In genomic region chr4:54006755-54007154, GRCh38 we compare ENCODE assay signal across 20 cellular contexts. TPM values are rescaled to one million over a fixed set of nuclear protein-coding genes. Genes with fewer than 3 reads are reported as not detected.
DNase-seq lines count a peak whose midpoint lies in the region; ATAC-seq and TF ChIP-seq lines count a peak whose summit lies in the region.
"Had no signal": no experiment of that assay in that cellular context is flagged by ENCODE, and none has a peak within 500 bp of the region (broad histone marks: within the 10 kb centered on the region; RNA-seq: fewer than 3 reads in every experiment).

No MANE protein-coding gene starts in this region.

- peaks cover 0 to 26% of the 10 kb centered on the region in 2 experiments for H3K79me1 ChIP-seq in IMR-90 (ENCODE audit: low read depth in 1 of 2, low read length in 2 of 2)

- no peak overlapping the region for H3K4me3 Mint-ChIP-seq in CD14-positive monocyte
- H3K4me3 Mint-ChIP-seq: B cell; CD4-positive, CD25-positive, alpha-beta regulatory T cell had no signal

- H3K4me1 ChIP-seq in IMR-90 (ENCODE audit: control insufficient read depth, insufficient read depth, low read length) (peaks cover 2% of the 10 kb centered on the region; the same call in 1 of the 2 replicates), PC-3 (ENCODE audit: insufficient read depth, low read length) (peaks cover 12% of the 10 kb centered on the region; the same call in 1 of the 2 replicates), aorta (ENCODE audit: control insufficient read depth in 1 of 2, insufficient read depth in 2 of 2, low read length in 2 of 2) (no peaks in the 10 kb centered on the region)

- H3K9me1 ChIP-seq in IMR-90 (ENCODE audit: insufficient read depth, low read length): peaks cover 3% of the 10 kb centered on the region; the same call in 1 of the 2 replicates

- H3K9me2 ChIP-seq in PC-3 (replicated peaks; ENCODE audit: low read length): no peaks in the 10 kb centered on the region

- no peak overlapping the region for H3K9ac ChIP-seq in IMR-90 (ENCODE audit: low read depth, low read length)
- H3K9ac ChIP-seq in PC-3 (ENCODE audit: low read length): no peak overlapping the region
- H3K9ac ChIP-seq: GM23248 had no signal

- H3K9me3 ChIP-seq in IMR-90 (ENCODE audit: control insufficient read depth, insufficient read depth, low read length) (no peaks in the 10 kb centered on the region), PC-3 (ENCODE audit: low read length) (no peaks in the 10 kb centered on the region), aorta (ENCODE audit: control insufficient read depth, low read length) (no peaks in the 10 kb centered on the region)
- H3K9me3 ChIP-seq: HAP-1 had no signal

- H2BK120ac ChIP-seq in IMR-90 (ENCODE audit: low read depth, low read length): no peak overlapping the region

- H3K14ac ChIP-seq in IMR-90 (replicated peaks; ENCODE audit: low read depth, low read length): no peak overlapping the region

- no peak for TF ChIP-seq RAD21 in IMR-90 (IDR thresholded peaks at IDR 0.05; ENCODE audit: low read length)

- CTCF ChIA-PET in IMR-90 (lab: Yijun Ruan, JAX) (interaction anchor here (0.5 to 1.1 kb wide), 4 partner anchors 9 to 894 kb away, joined by 3 to 6 read pairs (median 4); no protein-coding TSS in a partner anchor), PC-3 (lab: Charles Lee) (no interaction called here)

- no peak overlapping the region for H3K4me2 ChIP-seq in IMR-90 (ENCODE audit: low read depth, low read length)
- no peak overlapping the region for H3K4me2 ChIP-seq in PC-3 (ENCODE audit: low read length)

- H2BK20ac ChIP-seq in IMR-90 (ENCODE audit: low read depth, low read length): no peak overlapping the region

- no peaks in the 10 kb centered on the region for H3F3A ChIP-seq in PC-3 (ENCODE audit: low read length, unreplicated experiment)

- no peaks in the 10 kb centered on the region for H3K79me2 ChIP-seq in PC-3 (ENCODE audit: low read length)

- DNase-seq in CD14-positive monocyte (ENCODE audit: low spot score) (no peak), IMR-90 (no peak), PC-3 (peak; percentile 45), left lobe of liver (ENCODE audit: low spot score) (no peak), RPMI8226 (no peak), aorta (no peak), substantia nigra (lab: John Stamatoyannopoulos, UW) (no peak), dedifferentiated amniotic fluid mesenchymal stem cell (ENCODE audit: extremely low spot score) (no peak)
- DNase-seq: CD4-positive, CD25-positive, alpha-beta regulatory T cell; GM23248; NCI-H1105 treated with DMSO at 0.1 percent for 48 hours; NCI-H187; NCI-H345; NCI-H526 treated with DMSO at 0.1 percent for 48 hours; OCI-M1 had no signal

- no peak overlapping the region for H3K56ac ChIP-seq in IMR-90 (ENCODE audit: extremely low read depth, insufficient read depth, low read length)

- in situ Hi-C loops in IMR-90 (cut with MboI; ENCODE audit: low sequenced_read_pairs): no loop called here

- H3K23ac ChIP-seq in IMR-90 (ENCODE audit: low read depth, low read length): peak overlapping the region; percentile 59; the same call in 1 of the 2 replicates

- dilution Hi-C loops in IMR-90 (cut with HindIII; ENCODE audit: low sequenced_read_pairs, unreplicated experiment): no loop called here

- H3K27ac Mint-ChIP-seq in CD14-positive monocyte: peak overlapping the region in 4 of 7 donors; percentile 43 to 77 (median 68)
- H3K27ac Mint-ChIP-seq: B cell had no signal

- no peak for ATAC-seq in IMR-90 (ENCODE audit: low read depth)
- peak; percentile 92 for ATAC-seq in PC-3
- ATAC-seq in left lobe of liver: peak; percentile 47
- ATAC-seq in aorta (ENCODE audit: low FRiP score): no peak
- ATAC-seq: GM12878, K562 had no signal

- H4K8ac ChIP-seq in IMR-90 (ENCODE audit: low read depth in 2 of 2, low read length in 2 of 2): no peak overlapping the region

- H2AFZ ChIP-seq in IMR-90 (replicated peaks; ENCODE audit: low read length, poor library complexity) (no peak overlapping the region), PC-3 (ENCODE audit: low read length) (no peak overlapping the region)
- H2AFZ ChIP-seq: GM23248 had no signal

- no peak for TF ChIP-seq POLR2A in IMR-90 (IDR thresholded peaks at IDR 0.05; ENCODE audit: low read depth, low read length)

- H3K4me3 ChIP-seq in IMR-90 (ENCODE audit: insufficient read depth, low read depth, low read length) (no peak overlapping the region), PC-3 (ENCODE audit: low read length) (no peak overlapping the region), aorta (ENCODE audit: low read length in 2 of 2) (no peak overlapping the region)
- H3K4me3 ChIP-seq: GM12878, GM23248, HAP-1, K562 had no signal

- H4K91ac ChIP-seq in IMR-90 (ENCODE audit: insufficient read depth, low read depth, low read length): no peak overlapping the region

- no peaks in the 10 kb centered on the region for H3K9me3 Mint-ChIP-seq in CD14-positive monocyte
- H3K9me3 Mint-ChIP-seq: CD4-positive, CD25-positive, alpha-beta regulatory T cell had no signal

- H3K4ac ChIP-seq in IMR-90 (ENCODE audit: low read depth, low read length): no peak overlapping the region

- H4K20me1 ChIP-seq in IMR-90 (ENCODE audit: insufficient read depth, low read length): no peaks in the 10 kb centered on the region
- no peaks in the 10 kb centered on the region for H4K20me1 ChIP-seq in PC-3 (ENCODE audit: low read length)

- no CpG with 5 or more reads among the region's 2 CpGs for WGBS in IMR-90 (ENCODE audit: extremely low coverage in 2 of 2, insufficient read length in 1 of 2), 2 experiments
- WGBS in aorta, 2 donors: 97 to 99% methylated on average over 2 of the region's 2 CpGs

- POLR2A ChIA-PET in IMR-90 (lab: Charles Lee; ENCODE audit: unreplicated experiment): no interaction called here
- POLR2A ChIA-PET in PC-3 (lab: Charles Lee; ENCODE audit: unreplicated experiment): no interaction called here

- no peak for TF ChIP-seq CTCF in CD14-positive monocyte (IDR thresholded peaks at IDR 0.05)
- TF ChIP-seq CTCF in IMR-90 (conservative IDR thresholded peaks at IDR 0.05; ENCODE audit: low read depth, low read length): no peak
- TF ChIP-seq CTCF in PC-3 (conservative IDR thresholded peaks at IDR 0.05; ENCODE audit: low read depth, low read length): no peak

- H2BK15ac ChIP-seq in IMR-90 (ENCODE audit: low read depth, low read length): no peak overlapping the region

- H3K27me3 ChIP-seq in IMR-90 (ENCODE audit: control insufficient read depth, insufficient read depth, low read length): no peaks in the 10 kb centered on the region
- no peaks in the 10 kb centered on the region for H3K27me3 ChIP-seq in PC-3 (ENCODE audit: low read length)
- H3K27me3 ChIP-seq in aorta (ENCODE audit: control insufficient read depth in 1 of 2, insufficient read depth in 2 of 2, low read length in 1 of 2): no peaks in the 10 kb centered on the region

- no peak overlapping the region for H2AK9ac ChIP-seq in IMR-90 (replicated peaks; ENCODE audit: low read depth, low read length, poor library complexity)

- H2BK5ac ChIP-seq in IMR-90 (ENCODE audit: low read depth, low read length, poor library complexity, severe bottlenecking): peak overlapping the region; percentile 41

- no peak overlapping the region for H3K18ac ChIP-seq in IMR-90 (ENCODE audit: low read depth, low read length)

- no peaks in the 10 kb centered on the region for H3K27me3 Mint-ChIP-seq in CD14-positive monocyte (ENCODE audit: low read depth in 3 of 3)
- H3K27me3 Mint-ChIP-seq: B cell; CD4-positive, CD25-positive, alpha-beta regulatory T cell had no signal

- H3K36me3 ChIP-seq in IMR-90 (ENCODE audit: control insufficient read depth, insufficient read depth, low read length) (peaks cover 9% of the 10 kb centered on the region; the same call in 1 of the 2 replicates), PC-3 (ENCODE audit: low read depth, low read length) (no peaks in the 10 kb centered on the region), aorta (ENCODE audit: control insufficient read depth in 1 of 2, insufficient read depth in 2 of 2, low read length in 1 of 2) (no peaks in the 10 kb centered on the region)
- H3K36me3 ChIP-seq: HAP-1 had no signal

- intact Hi-C loops in CD14-positive monocyte (cut with micrococcal nuclease): no loop called here
- intact Hi-C loops in IMR-90 (cut with micrococcal nuclease): loop anchor here (5.0 kb wide), 1 partner anchor 211 kb away; no protein-coding TSS in a partner anchor
- intact Hi-C loops in PC-3 (cut with micrococcal nuclease): loop anchor here (5.0 kb wide), 3 partner anchors 56 to 211 kb away; partner anchors contain the start of gene CHIC2
- intact Hi-C loops in aorta (cut with DNase I): no loop called here

- H2AK5ac ChIP-seq in IMR-90 (ENCODE audit: low read depth, low read length): no peak overlapping the region

- no peak overlapping the region for H4K5ac ChIP-seq in IMR-90 (ENCODE audit: low read depth, low read length)

- H3K27ac ChIP-seq in IMR-90 (ENCODE audit: insufficient read depth, low read length): no peak overlapping the region
- H3K27ac ChIP-seq in PC-3 (ENCODE audit: low read length): no peak overlapping the region
- no peak overlapping the region for H3K27ac ChIP-seq in aorta (ENCODE audit: low read depth in 1 of 2, low read length in 2 of 2)
- no peak overlapping the region for H3K27ac ChIP-seq in substantia nigra (ENCODE audit: low read depth, low read length, poor library complexity, severe bottlenecking)
- H3K27ac ChIP-seq: GM23248, RWPE1 had no signal

- BruUV-seq in IMR-90 (replicated peaks; lab: Mats Ljungman, UMichigan) (no TSS peak), PC-3 (replicated peaks; lab: Mats Ljungman, UMichigan) (no TSS peak)

- H3K36me3 Mint-ChIP-seq in CD14-positive monocyte: peaks cover 22 to 29% of the 10 kb centered on the region in 2 donors

- H3K4me1 Mint-ChIP-seq in CD14-positive monocyte: peaks cover 4% of the 10 kb centered on the region

TF ChIP-seq in IMR-90, 13 proteins besides CTCF, POLR2A, EP300 and RAD21 (continues in another document):
- no peak for TF ChIP-seq RCOR1 (IDR thresholded peaks at IDR 0.05; ENCODE audit: insufficient replicate concordance, low read length)
- no peak for TF ChIP-seq CHD1 (IDR thresholded peaks at IDR 0.05; ENCODE audit: low read depth, low read length)
- TF ChIP-seq RFX5 (IDR thresholded peaks at IDR 0.05; ENCODE audit: low read depth, low read length): no peak
- no peak for TF ChIP-seq SMC3 (IDR thresholded peaks at IDR 0.05; ENCODE audit: low read depth, low read length)
- no peak for TF ChIP-seq MAFK (IDR thresholded peaks at IDR 0.05; ENCODE audit: low read depth, low read length)
- TF ChIP-seq MAZ (IDR thresholded peaks at IDR 0.05; ENCODE audit: borderline replicate concordance, low read depth, low read length): no peak

RNA-seq across cellular contexts. Expression of gene CHIC2, which starts 57.6 kb away (rescaled TPM):
- 10 to 100 TPM; 73.4 to 83.3 TPM for polyA plus RNA-seq in CD14-positive monocyte
- total RNA-seq in IMR-90 (2012; rRNA removed): 26.3 and 65.0 TPM in 2 replicates
- 18.8 and 20.4 TPM in 2 replicates for polyA plus RNA-seq in IMR-90 (2012; rRNA removed)
- polyA plus RNA-seq in IMR-90 (2012; cell fraction: cytosol; rRNA removed): 25.1 and 34.5 TPM in 2 replicates
- polyA plus RNA-seq in IMR-90 (2012; cell fraction: nucleus; rRNA removed; ENCODE audit: low replicate concordance): 13.2 and 17.0 TPM in 2 replicates
- 52.3 and 58.1 TPM in 2 replicates for total RNA-seq in PC-3 (2014; rRNA removed)
- 9.6 TPM for total RNA-seq in left lobe of liver
- total RNA-seq in aorta: 10 to 100 TPM; 31.8 to 31.9 TPM
- 10 to 100 TPM; 18.4 to 23.7 TPM for polyA plus RNA-seq in aorta

Comparison
In these comparisons a context has a peak if more than half of its experiments do, and no peak if none do; other contexts are left out.
1. ATAC-seq: peak in PC-3 (single experiment) and left lobe of liver (single experiment); none in IMR-90 (single experiment) and aorta (single experiment).
2. intact Hi-C loops: an anchor here in IMR-90 (5.0 kb wide) and PC-3 (5.0 kb wide); none called in CD14-positive monocyte and aorta.